Comparison of ENCODE assay signal across 19 cellular contexts in genomic region chr2:37659723-37660122, GRCh38. TPM values are rescaled to one million over a fixed set of nuclear protein-coding genes. Genes with fewer than 3 reads are reported as not detected.
DNase-seq lines count a peak whose midpoint lies in the region; ATAC-seq and TF ChIP-seq lines count a peak whose summit lies in the region.
"Had no signal": no experiment of that assay in that cellular context is flagged by ENCODE, and none has a peak within 500 bp of the region (broad histone marks: within the 10 kb centered on the region; RNA-seq: fewer than 3 reads in every experiment).

No MANE protein-coding gene starts in this region.

- ATAC-seq in GM18505 (IDR thresholded peaks at IDR 0.05; ENCODE audit: unreplicated experiment) (no peak), GM18520 (IDR thresholded peaks at IDR 0.05; ENCODE audit: unreplicated experiment) (no peak), upper lobe of right lung (no peak)
- ATAC-seq: activated T-cell treated with anti-CD3 and anti-CD28 coated beads, Interleukin-2, amount 50 U/mL, for 4 hours; stimulated activated naive B cell treated with anti-CD40 and anti-IgM and Interleukin-4, amounts not matched to agents 10 μg/mL and 1 μg/mL and 100 μg/mL, for 72 hours had no signal

- H3K27me3 Mint-ChIP-seq in CD14-positive monocyte (ENCODE audit: low read depth in 3 of 3) (peaks cover 0 to 1% (median 0%) of the 10 kb centered on the region in 3 donors), endodermal cell (ENCODE audit: insufficient read depth) (peaks cover 19% of the 10 kb centered on the region), neural progenitor cell (ENCODE audit: insufficient read depth, low read depth) (peaks cover 2% of the 10 kb centered on the region)
- H3K27me3 Mint-ChIP-seq: stimulated activated naive B cell treated with anti-CD40 and anti-IgM and Interleukin-4, amounts not matched to agents 10 μg/mL and 1 μg/mL and 100 μg/mL, for 72 hours had no signal

- H3K9ac ChIP-seq in endodermal cell (ENCODE audit: extremely low read depth, low read length, poor library complexity, severe bottlenecking) (no peak overlapping the region), neural progenitor cell (no peak overlapping the region)

- peaks cover 94% of the 10 kb centered on the region for H3K4me1 Mint-ChIP-seq in CD14-positive monocyte
- H3K4me1 Mint-ChIP-seq in endodermal cell: peaks cover 66% of the 10 kb centered on the region
- H3K4me1 Mint-ChIP-seq in neural progenitor cell: peaks cover 28% of the 10 kb centered on the region

- H3K27ac Mint-ChIP-seq in CD14-positive monocyte (peak overlapping the region in 6 of 7 donors; percentile 18 to 96 (median 80)), endodermal cell (no peak overlapping the region), neural progenitor cell (no peak overlapping the region)
- H3K27ac Mint-ChIP-seq: H9; mesothelial cell of epicardium; stimulated activated naive B cell treated with anti-CD40 and anti-IgM and Interleukin-4, amounts not matched to agents 10 μg/mL and 1 μg/mL and 100 μg/mL, for 72 hours; T-helper 1 cell treated with Interleukin-12 subunit alpha and Interleukin-12 subunit beta and Interleukin-4 antibody, amounts not matched to agents 30 μg/mL and 1 μg/mL, for 36 hours had no signal

- no peaks in the 10 kb centered on the region for H3K9me3 Mint-ChIP-seq in CD14-positive monocyte
- no peaks in the 10 kb centered on the region for H3K9me3 Mint-ChIP-seq in endodermal cell
- H3K9me3 Mint-ChIP-seq in neural progenitor cell: no peaks in the 10 kb centered on the region
- H3K9me3 Mint-ChIP-seq: activated T-cell treated with anti-CD3 and anti-CD28 coated beads, Interleukin-2, amount 50 U/mL, for 4 hours; H9; mesothelial cell of epicardium; stimulated activated naive B cell treated with anti-CD40 and anti-IgM and Interleukin-4, amounts not matched to agents 10 μg/mL and 1 μg/mL and 100 μg/mL, for 72 hours; T-helper 1 cell treated with Interleukin-12 subunit alpha and Interleukin-12 subunit beta and Interleukin-4 antibody, amounts not matched to agents 30 μg/mL and 1 μg/mL, for 36 hours had no signal

- H3K4me3 ChIP-seq in endodermal cell (ENCODE audit: low read length): peak overlapping the region; percentile 61
- H3K4me3 ChIP-seq in osteoblast (ENCODE audit: insufficient read depth, low read length): no peak overlapping the region
- H3K4me3 ChIP-seq in upper lobe of right lung: no peak overlapping the region
- no peak overlapping the region for H3K4me3 ChIP-seq in neural progenitor cell
- H3K4me3 ChIP-seq: dorsolateral prefrontal cortex had no signal

- H3K4me3 Mint-ChIP-seq in CD14-positive monocyte: peak overlapping the region in 1 of 2 donors; percentile 46
- H3K4me3 Mint-ChIP-seq in endodermal cell: no peak overlapping the region
- H3K4me3 Mint-ChIP-seq in neural progenitor cell: no peak overlapping the region
- H3K4me3 Mint-ChIP-seq: activated T-cell treated with anti-CD3 and anti-CD28 coated beads, Interleukin-2, amount 50 U/mL, for 4 hours; mesothelial cell of epicardium; stimulated activated naive B cell treated with anti-CD40 and anti-IgM and Interleukin-4, amounts not matched to agents 10 μg/mL and 1 μg/mL and 100 μg/mL, for 72 hours; T-helper 1 cell treated with Interleukin-12 subunit alpha and Interleukin-12 subunit beta and Interleukin-4 antibody, amounts not matched to agents 30 μg/mL and 1 μg/mL, for 36 hours had no signal

- peaks cover 73% of the 10 kb centered on the region for H4K20me1 ChIP-seq in osteoblast (ENCODE audit: insufficient read depth, low read length)
- peaks cover 23% of the 10 kb centered on the region for H4K20me1 ChIP-seq in neural progenitor cell (ENCODE audit: low read depth)

- no peak overlapping the region for H3K27ac ChIP-seq in endodermal cell (ENCODE audit: low read depth, low read length)
- peak overlapping the region; percentile 2 for H3K27ac ChIP-seq in osteoblast (ENCODE audit: low read depth, low read length)
- H3K27ac ChIP-seq in upper lobe of right lung: no peak overlapping the region
- H3K27ac ChIP-seq in neural progenitor cell: no peak overlapping the region
- H3K27ac ChIP-seq: dorsolateral prefrontal cortex had no signal

- H3F3A ChIP-seq in neural progenitor cell (ENCODE audit: low read depth): peaks cover 36% of the 10 kb centered on the region

- DNase-seq in CD14-positive monocyte (ENCODE audit: low spot score) (no peak), endodermal cell (no peak), osteoblast (ENCODE audit: insufficient read length, low spot score, missing footprints) (no peak), upper lobe of right lung (no peak), cerebellar cortex (ENCODE audit: low spot score) (no peak), neural progenitor cell (ENCODE audit: low spot score) (no peak)
- DNase-seq: activated CD4-positive, CD25-positive, alpha-beta regulatory T cell treated with anti-CD3 and anti-CD28 coated beads, Interleukin-2, amount 50 U/mL, for 72 hours; activated T-cell treated with anti-CD3 and anti-CD28 coated beads, Interleukin-2, amount 50 U/mL, for 4 hours; dorsolateral prefrontal cortex; GDM1; H9; NCI-H187 treated with DMSO at 0.1 percent for 48 hours; NCI-H69; stimulated activated CD4-positive, alpha-beta T cell treated with anti-CD3 and anti-CD28 coated beads, Interleukin-4, amount 100 ng/mL, for 24 hours; stimulated activated naive B cell treated with anti-CD40 and anti-IgM and Interleukin-4, amounts not matched to agents 10 μg/mL and 1 μg/mL and 100 μg/mL, for 72 hours had no signal

- H3K4me1 ChIP-seq in endodermal cell (ENCODE audit: control insufficient read depth, insufficient read depth, low read length) (peaks cover 43% of the 10 kb centered on the region), osteoblast (ENCODE audit: insufficient read depth, low read length) (peaks cover 72% of the 10 kb centered on the region), upper lobe of right lung (peaks cover 87% of the 10 kb centered on the region), neural progenitor cell (peaks cover 40% of the 10 kb centered on the region)

- H2AFZ ChIP-seq in osteoblast (ENCODE audit: low read length): no peak overlapping the region
- no peak overlapping the region for H2AFZ ChIP-seq in neural progenitor cell (replicated peaks)

- H3K9me3 ChIP-seq in endodermal cell (ENCODE audit: control insufficient read depth, low read length) (no peaks in the 10 kb centered on the region), osteoblast (ENCODE audit: low read depth, low read length) (no peaks in the 10 kb centered on the region), upper lobe of right lung (no peaks in the 10 kb centered on the region), neural progenitor cell (ENCODE audit: low read depth) (no peaks in the 10 kb centered on the region)

- peak overlapping the region; percentile 13 for H3K4me2 ChIP-seq in osteoblast (ENCODE audit: insufficient read depth, low read length)
- H3K4me2 ChIP-seq in neural progenitor cell: no peak overlapping the region

- H3K36me3 Mint-ChIP-seq in CD14-positive monocyte (peaks cover 86 to 95% of the 10 kb centered on the region in 2 donors), endodermal cell (ENCODE audit: low read depth) (peaks cover 17% of the 10 kb centered on the region), neural progenitor cell (peaks cover 15% of the 10 kb centered on the region)

- H3K36me3 ChIP-seq in endodermal cell (ENCODE audit: control insufficient read depth, insufficient read depth, low read length) (peaks cover 40% of the 10 kb centered on the region), osteoblast (ENCODE audit: insufficient read depth, low read length) (peaks cover 70% of the 10 kb centered on the region), upper lobe of right lung (peaks cover 7% of the 10 kb centered on the region), neural progenitor cell (no peaks in the 10 kb centered on the region)

- peak; percentile 31 for TF ChIP-seq POLR2A in GM18505 (IDR thresholded peaks at IDR 0.05; ENCODE audit: borderline replicate concordance, extremely low read depth, insufficient read depth, insufficient read length)

- H3K27me3 ChIP-seq in endodermal cell (ENCODE audit: control insufficient read depth, insufficient read depth, low read length, poor library complexity, severe bottlenecking) (no peaks in the 10 kb centered on the region), osteoblast (ENCODE audit: insufficient read depth, low read length) (no peaks in the 10 kb centered on the region), upper lobe of right lung (no peaks in the 10 kb centered on the region), neural progenitor cell (no peaks in the 10 kb centered on the region)
- H3K27me3 ChIP-seq: dorsolateral prefrontal cortex had no signal

- intact Hi-C loops in CD14-positive monocyte (cut with micrococcal nuclease) (no loop called here), upper lobe of right lung (cut with DNase I) (no loop called here)

- H3K79me2 ChIP-seq in osteoblast (ENCODE audit: insufficient read depth, low read length) (peaks cover 100% of the 10 kb centered on the region), neural progenitor cell (ENCODE audit: low read depth) (peaks cover 84% of the 10 kb centered on the region)

- 93 to 100% methylated on average over 4 to 5 of the region's 5 CpGs for WGBS in endodermal cell (ENCODE audit: insufficient coverage in 1 of 2, insufficient read length in 1 of 2), 2 experiments

- TF ChIP-seq CTCF in CD14-positive monocyte (IDR thresholded peaks at IDR 0.05): no peak
- no peak for TF ChIP-seq CTCF in endodermal cell (conservative IDR thresholded peaks at IDR 0.05)
- no peak for TF ChIP-seq CTCF in osteoblast (IDR thresholded peaks at IDR 0.05; ENCODE audit: extremely low read depth, low read depth, low read length)
- TF ChIP-seq CTCF in upper lobe of right lung (IDR thresholded peaks at IDR 0.05): no peak
- no peak for TF ChIP-seq CTCF in neural progenitor cell (IDR thresholded peaks at IDR 0.05)

RNA-seq across cellular contexts. Expression of gene CDC42EP3, which starts 11.7 kb away (rescaled TPM):
- 100 to 1,000 TPM; 249 to 272 TPM for polyA plus RNA-seq in CD14-positive monocyte
- total RNA-seq in endodermal cell (10 to 100 TPM; 26.4 to 30.2 TPM), osteoblast (121 and 136 TPM in 2 replicates), upper lobe of right lung (71.1 TPM), neural progenitor cell (ENCODE audit: low replicate concordance) (19.7 and 21.2 TPM in 2 replicates)
- 23.5 TPM for polyA plus RNA-seq in endodermal cell (2013, experiment 1 of 2)
- polyA plus RNA-seq in endodermal cell (2013, experiment 2 of 2): 26.2 TPM

Comparison
In these comparisons a context has a peak if more than half of its experiments do, and no peak if none do; other contexts are left out.
1. H3K27ac Mint-ChIP-seq: peak in CD14-positive monocyte (6 of 7); none in endodermal cell (single experiment) and neural progenitor cell (single experiment).